Comparison of ENCODE assay signal across 9 cellular contexts in the genomic region with DNA sequence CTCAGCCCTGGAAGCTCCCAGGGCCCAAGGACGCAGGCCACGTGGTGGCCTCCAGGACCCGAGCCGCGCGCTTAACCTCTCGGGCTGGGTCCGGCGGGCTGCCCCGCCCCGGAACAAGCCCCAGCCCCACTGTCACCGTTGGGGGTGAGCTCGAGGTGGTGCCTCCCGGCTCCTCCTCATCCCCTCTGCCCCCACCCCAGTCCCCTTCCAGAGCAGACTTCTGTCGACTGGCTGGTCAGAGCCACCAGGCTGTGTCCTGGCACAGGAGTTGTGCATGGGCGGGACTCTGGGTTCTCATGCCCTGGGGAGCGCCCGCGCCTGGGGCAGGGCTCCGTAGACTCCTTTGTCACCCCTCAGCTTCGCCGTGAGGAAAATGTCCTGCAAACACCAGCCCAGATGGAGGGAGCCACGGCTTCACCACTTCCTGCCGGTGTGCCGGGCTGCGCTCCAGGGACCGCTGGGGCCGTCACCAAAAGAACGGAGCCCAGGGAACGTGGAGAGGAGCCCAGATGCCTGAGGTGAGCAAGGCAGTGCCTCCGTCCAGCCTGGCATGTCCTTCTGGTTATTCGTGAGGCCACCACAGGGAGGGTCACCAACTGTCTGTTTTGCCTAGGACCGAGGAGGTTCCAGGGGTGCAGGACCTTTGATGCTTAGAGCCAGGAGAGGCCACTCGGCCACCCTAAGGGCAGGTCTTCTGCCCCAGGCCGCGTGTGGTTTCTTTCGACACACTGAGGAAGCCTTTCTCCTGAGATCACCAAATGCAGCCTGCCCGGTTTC. TPM values are rescaled to one million over a fixed set of nuclear protein-coding genes. Genes with fewer than 3 reads are reported as not detected.
DNase-seq lines count a peak whose midpoint lies in the region; ATAC-seq and TF ChIP-seq lines count a peak whose summit lies in the region.
"Had no signal": no experiment of that assay in that cellular context is flagged by ENCODE, and none has a peak within 500 bp of the region (broad histone marks: within the 10 kb centered on the region; RNA-seq: fewer than 3 reads in every experiment).

No MANE protein-coding gene starts in this region.

- H3K27ac ChIP-seq in colonic mucosa: no peak overlapping the region
- H3K27ac ChIP-seq: parathyroid adenoma had no signal

- no peak overlapping the region for H3K4me3 ChIP-seq in colonic mucosa

- no peak for TF ChIP-seq CTCF in colonic mucosa (IDR thresholded peaks at IDR 0.05)

- ATAC-seq in GM18870 (IDR thresholded peaks at IDR 0.05; ENCODE audit: unreplicated experiment) (peak; percentile 80), HG02870 (IDR thresholded peaks at IDR 0.05; ENCODE audit: unreplicated experiment) (peak; percentile 11), GM21367 (IDR thresholded peaks at IDR 0.05; ENCODE audit: unreplicated experiment) (no peak)

- DNase-seq in SW480 (ENCODE audit: low spot score) (peak; percentile 39), midbrain (lab: John Stamatoyannopoulos, UW) (peak; percentile 23), NCI-H510A (lab: John Stamatoyannopoulos, UW) (no peak), COLO829 (ENCODE audit: low spot score) (no peak), colonic mucosa (no peak)

- no peaks in the 10 kb centered on the region for H3K4me1 ChIP-seq in colonic mucosa
- H3K4me1 ChIP-seq: parathyroid adenoma had no signal

- H3K27me3 ChIP-seq in colonic mucosa: peaks cover 14% of the 10 kb centered on the region

- H3K36me3 ChIP-seq in colonic mucosa: no peaks in the 10 kb centered on the region

- intact Hi-C loops in colonic mucosa (cut with DNase I): no loop called here

- no peaks in the 10 kb centered on the region for H3K9me3 ChIP-seq in colonic mucosa

- H3K9ac ChIP-seq in colonic mucosa (ENCODE audit: low read depth in 2 of 2, low read length in 2 of 2): peak overlapping the region in 1 of 2 donors; percentile 35
- H3K9ac ChIP-seq: parathyroid adenoma had no signal

RNA-seq across cellular contexts. Expression of a gene that starts 7.1 kb away (rescaled TPM):
- 10 to 100 TPM; 18.0 to 25.7 TPM for total RNA-seq in colonic mucosa

RNA-seq across cellular contexts. Expression of a gene that starts 36.8 kb away (rescaled TPM):
- total RNA-seq in colonic mucosa: 1 to 10 TPM in 1 of 2 donors, under 1 TPM in 1; 0.40 to 1.3 TPM

Comparison
In these comparisons a context has a peak if more than half of its experiments do, and no peak if none do; other contexts are left out.
1. DNase-seq: peak in SW480 (single experiment) and midbrain (single experiment); none in NCI-H510A (single experiment), COLO829 (single experiment) and colonic mucosa (single experiment).